ENCODE assay signal across 8 cellular contexts in the genomic region with DNA sequence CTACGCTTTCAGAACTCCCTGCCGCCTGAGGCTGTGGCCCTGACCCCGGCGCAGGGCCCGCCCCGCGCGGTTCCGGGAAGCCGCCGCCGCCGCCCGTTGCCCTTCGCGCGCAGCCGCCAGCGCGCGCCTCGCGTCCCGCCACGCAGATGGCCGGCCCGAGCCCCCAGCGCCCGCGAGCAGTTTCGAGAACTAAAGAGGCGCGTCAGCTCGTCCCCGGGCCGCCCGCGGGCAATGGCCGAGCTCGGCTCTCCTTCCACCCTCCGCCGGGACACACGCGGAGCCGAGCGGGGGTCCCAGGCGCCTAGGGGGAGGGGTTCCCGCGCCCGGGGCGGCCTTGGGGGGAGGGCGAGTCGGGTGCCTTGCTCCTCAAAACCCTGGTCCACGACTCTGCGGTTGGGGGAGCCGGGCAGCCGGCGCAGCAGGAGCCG. TPM values are rescaled to one million over a fixed set of nuclear protein-coding genes. Genes with fewer than 3 reads are reported as not detected.
A peak's percentile ranks its signal among the peaks of the same experiment; 100 is the strongest.
DNase-seq lines count a peak whose midpoint lies in the region; ATAC-seq, FAIRE-seq and TF ChIP-seq lines count a peak whose summit lies in the region.

No MANE protein-coding gene starts in this region.

- H3K79me2 ChIP-seq in H9 (ENCODE audit: insufficient read depth, low read length): peaks cover 50% of the 10 kb centered on the region

- DNase-seq in CD4-positive, alpha-beta memory T cell: peak; percentile 50 to 69 (median 61)
- DNase-seq in H9 (no peak), NOMO-1 treated with DMSO at 0.1 percent for 48 hours (lab: John Stamatoyannopoulos, UW; ENCODE audit: unreplicated experiment) (peak; percentile 29), activated gamma-delta T cell (lab: John Stamatoyannopoulos, UW) (peak; percentile 46), urothelium cell line (ENCODE audit: low spot score) (peak; percentile 76), NCI-H524 treated with DMSO at 0.1 percent for 48 hours (lab: John Stamatoyannopoulos, UW) (no peak)

- peak overlapping the region; percentile 93 to 100 (median 99) for H3K27ac Mint-ChIP-seq in CD4-positive, alpha-beta memory T cell
- peak overlapping the region; percentile 91 to 99 (median 99) for H3K27ac Mint-ChIP-seq in H9

- no peak overlapping the region for H3T11ph ChIP-seq in H9 (ENCODE audit: low read length)

- H3K27ac ChIP-seq in CD4-positive, alpha-beta memory T cell (ENCODE audit: low read depth, low read length): peak overlapping the region; percentile 100
- H3K27ac ChIP-seq in H9 (ENCODE audit: insufficient read length, low read depth, low read length) (no peak overlapping the region), gastroesophageal sphincter (peak overlapping the region; percentile 89 to 99 (median 99))

- CTCF ChIA-PET in CD4-positive, alpha-beta memory T cell (lab: Charles Lee; ENCODE audit: partially characterized antibody): interaction anchor here (0.8 to 1.6 kb wide), 7 partner anchors 9 to 55 kb away, joined by 4 to 6 read pairs (median 5); partner anchors contain the start of gene ZNF487

- no peak overlapping the region for H2AFZ ChIP-seq in H9 (ENCODE audit: low read length)
- peak overlapping the region; percentile 87 for H2AFZ ChIP-seq in neuron (ENCODE audit: low read depth, low read length)

- FAIRE-seq in urothelium cell line (lab: Jason Lieb, UNC): no peak

- H2BK15ac ChIP-seq in H9 (ENCODE audit: low read depth, low read length): no peak overlapping the region

- H3K79me1 ChIP-seq in H9 (ENCODE audit: insufficient read depth, low read depth, low read length, poor library complexity, severe bottlenecking): no peaks in the 10 kb centered on the region

- H3K14ac ChIP-seq in H9 (ENCODE audit: insufficient read depth, low read length): peak overlapping the region; percentile 69; the same call in 1 of the 2 replicates

- no peak overlapping the region for H2BK5ac ChIP-seq in H9 (ENCODE audit: insufficient read length, low read length)

- H3K4me1 ChIP-seq in CD4-positive, alpha-beta memory T cell (ENCODE audit: insufficient read depth, low read length): peaks cover 45% of the 10 kb centered on the region
- H3K4me1 ChIP-seq in H9 (ENCODE audit: insufficient read depth, low read length) (peaks cover 2% of the 10 kb centered on the region; the same call in 1 of the 2 replicates), gastroesophageal sphincter (peaks cover 7 to 56% (median 30%) of the 10 kb centered on the region in 3 donors), neuron (ENCODE audit: insufficient read depth, low read length) (peaks cover 7% of the 10 kb centered on the region)

- peak overlapping the region; percentile 63 for H3K9ac ChIP-seq in H9 (ENCODE audit: extremely low read depth, insufficient read length, low read length)

- no peak overlapping the region for H2AK5ac ChIP-seq in H9 (ENCODE audit: insufficient read length, low read length)

- H3K23ac ChIP-seq in H9 (ENCODE audit: insufficient read length, low read depth, low read length): no peak overlapping the region

- H3K23me2 ChIP-seq in H9 (ENCODE audit: insufficient read length, low read depth, low read length, poor library complexity, severe bottlenecking): peaks cover 4% of the 10 kb centered on the region

- H3K4ac ChIP-seq in H9 (ENCODE audit: low read depth, low read length): no peak overlapping the region; the same call in 1 of the 2 replicates

- H3K36me3 Mint-ChIP-seq in CD4-positive, alpha-beta memory T cell: peaks cover 12 to 37% of the 10 kb centered on the region in 2 donors
- peaks cover 4 to 28% (median 7%) of the 10 kb centered on the region in 3 experiments; a peak in 4 of 7 replicates for H3K36me3 Mint-ChIP-seq in H9 (ENCODE audit: insufficient read depth in 1 of 3, low read depth in 3 of 3)

- H4K20me1 ChIP-seq in H9 (ENCODE audit: control insufficient read depth, insufficient read depth, insufficient read length): no peaks in the 10 kb centered on the region

- H3K18ac ChIP-seq in H9 (ENCODE audit: insufficient read length, low read depth, low read length): peak overlapping the region; percentile 78

- TF ChIP-seq POLR2A in gastroesophageal sphincter (IDR thresholded peaks at IDR 0.05): peak in 1 of 2 donors; percentile 51

- no peak overlapping the region for H2BK20ac ChIP-seq in H9 (ENCODE audit: low read depth, low read length, poor library complexity, severe bottlenecking)

- peak overlapping the region; percentile 94 to 100 (median 98) for H3K4me3 Mint-ChIP-seq in CD4-positive, alpha-beta memory T cell
- peak overlapping the region; percentile 98 to 99 for H3K4me3 Mint-ChIP-seq in H9

- H3K27me3 Mint-ChIP-seq in CD4-positive, alpha-beta memory T cell: no peaks in the 10 kb centered on the region
- H3K27me3 Mint-ChIP-seq in H9 (ENCODE audit: low read depth): peaks cover 1% of the 10 kb centered on the region; the same call in 1 of the 2 replicates

- no peak overlapping the region for H4K5ac ChIP-seq in H9 (ENCODE audit: insufficient read length, low read depth, low read length)

- no peak overlapping the region for H3K56ac ChIP-seq in H9 (ENCODE audit: insufficient read length, low read depth, low read length)

- peak overlapping the region; percentile 83 to 85 for H3K4me3 ChIP-seq in CD4-positive, alpha-beta memory T cell (ENCODE audit: low read length in 2 of 2)
- H3K4me3 ChIP-seq in gastroesophageal sphincter: peak overlapping the region; percentile 67 to 75
- H3K4me3 ChIP-seq in neuron (ENCODE audit: low read length): peak overlapping the region; percentile 96

- H3K27me3 ChIP-seq in CD4-positive, alpha-beta memory T cell (ENCODE audit: insufficient read depth, low read length): no peaks in the 10 kb centered on the region
- H3K27me3 ChIP-seq in H9 (ENCODE audit: insufficient read depth, low read length) (no peaks in the 10 kb centered on the region), gastroesophageal sphincter (no peaks in the 10 kb centered on the region), neuron (ENCODE audit: insufficient read depth, low read length) (no peaks in the 10 kb centered on the region)

- POLR2A ChIA-PET in CD4-positive, alpha-beta memory T cell (lab: Charles Lee; ENCODE audit: partially characterized antibody): interaction anchor here (0.8 to 11.9 kb wide), 12 partner anchors 12 to 269 kb away, joined by 3 to 250 read pairs (median 5); partner anchors contain the start of genes CSGALNACT2, RASGEF1A and ZNF487

- intact Hi-C loops in CD4-positive, alpha-beta memory T cell (cut with micrococcal nuclease): loop anchor here (1.0 to 5.0 kb wide), 5 partner anchors 10 to 770 kb away; partner anchors contain the start of genes CSGALNACT2, ZNF239 and ZNF33B

- H3K9me3 Mint-ChIP-seq in CD4-positive, alpha-beta memory T cell: peaks cover 0 to 2% (median 0%) of the 10 kb centered on the region in 8 donors
- peaks cover 2 to 3% of the 10 kb centered on the region in 2 experiments; a peak in 2 of 5 replicates for H3K9me3 Mint-ChIP-seq in H9

- H3K36me3 ChIP-seq in CD4-positive, alpha-beta memory T cell (ENCODE audit: insufficient read depth, low read length): no peaks in the 10 kb centered on the region
- H3K36me3 ChIP-seq in gastroesophageal sphincter (peaks cover 0 to 9% of the 10 kb centered on the region in 2 donors), neuron (ENCODE audit: insufficient read depth, low read length) (peaks cover 4% of the 10 kb centered on the region)

- ATAC-seq in gastroesophageal sphincter: peak; percentile 23

- no peak overlapping the region for H2BK120ac ChIP-seq in H9 (ENCODE audit: low read depth, low read length, poor library complexity, severe bottlenecking)

- H4K8ac ChIP-seq in H9 (replicated peaks; ENCODE audit: insufficient read length, low read depth, low read length): no peak overlapping the region

- no peak for TF ChIP-seq EP300 in gastroesophageal sphincter (IDR thresholded peaks at IDR 0.05)

- H3K4me1 Mint-ChIP-seq in CD4-positive, alpha-beta memory T cell: peaks cover 22 to 59% (median 33%) of the 10 kb centered on the region in 4 donors
- peaks cover 34 to 47% of the 10 kb centered on the region in 2 experiments for H3K4me1 Mint-ChIP-seq in H9

- H2BK12ac ChIP-seq in H9 (ENCODE audit: insufficient read length, low read depth, low read length): no peak overlapping the region

- WGBS in H9 (ENCODE audit: extremely low coverage, insufficient read length, low lambda C conversion rate): no CpG with 5 or more reads among the region's 59 CpGs
- WGBS in gastroesophageal sphincter (ENCODE audit: low coverage in 1 of 2), 2 donors: 0% methylated on average over 1 to 9 of the region's 59 CpGs

- H3K4me2 ChIP-seq in H9 (ENCODE audit: insufficient read depth, insufficient read length, low read length): peak overlapping the region; percentile 64

- H4K91ac ChIP-seq in H9 (ENCODE audit: insufficient read length, low read depth, low read length): no peak overlapping the region

- H3K9me3 ChIP-seq in CD4-positive, alpha-beta memory T cell (ENCODE audit: control insufficient read depth in 1 of 2, low read length in 2 of 2): no peaks in the 10 kb centered on the region
- H3K9me3 ChIP-seq in H9 (ENCODE audit: control insufficient read depth, low read depth, low read length): no peaks in the 10 kb centered on the region
- no peaks in the 10 kb centered on the region for H3K9me3 ChIP-seq in gastroesophageal sphincter
- H3K9me3 ChIP-seq in neuron (ENCODE audit: low read length): peaks cover 4% of the 10 kb centered on the region

- no peak for TF ChIP-seq CTCF in H9 (conservative IDR thresholded peaks at IDR 0.05)
- TF ChIP-seq CTCF in gastroesophageal sphincter (IDR thresholded peaks at IDR 0.05): no peak

RNA-seq across cellular contexts. Expression of gene HNRNPF, which starts 1.8 kb away (rescaled TPM):
- 100 to 1,000 TPM; 204 to 206 TPM for total RNA-seq in CD4-positive, alpha-beta memory T cell
- 100 to 1,000 TPM; 242 to 296 TPM for polyA plus RNA-seq in CD4-positive, alpha-beta memory T cell
- 411 and 420 TPM in 2 replicates for total RNA-seq in H9 (2021)
- 100 to 1,000 TPM; 138 to 215 (median 180) TPM for total RNA-seq in gastroesophageal sphincter

RNA-seq across cellular contexts. Expression of gene ZNF487, which starts 29.7 kb away (rescaled TPM):
- 1 to 10 TPM; 3.1 to 5.6 TPM for total RNA-seq in CD4-positive, alpha-beta memory T cell
- polyA plus RNA-seq in CD4-positive, alpha-beta memory T cell: 1 to 10 TPM; 4.8 to 7.7 TPM
- total RNA-seq in H9 (2021): 1.3 and 1.4 TPM in 2 replicates
- total RNA-seq in gastroesophageal sphincter: 10 to 100 TPM in 3 of 4 donors, 1 to 10 TPM in 1; 5.1 to 22.4 (median 14.0) TPM

RNA-seq across cellular contexts. Expression of gene FXYD4, which starts 35.7 kb away (rescaled TPM):
- not detected for total RNA-seq in CD4-positive, alpha-beta memory T cell
- polyA plus RNA-seq in CD4-positive, alpha-beta memory T cell: not detected
- total RNA-seq in H9 (2021) (not detected in 2 replicates), gastroesophageal sphincter (not detected)

Comparison
In these comparisons a context has a peak if more than half of its experiments do, and no peak if none do; other contexts are left out.
1. DNase-seq: peak in CD4-positive, alpha-beta memory T cell (5 of 5), NOMO-1 treated with DMSO at 0.1 percent for 48 hours (single experiment), activated gamma-delta T cell (single experiment) and urothelium cell line (single experiment); none in H9 (single experiment) and NCI-H524 treated with DMSO at 0.1 percent for 48 hours (single experiment).
2. Peak in every context shown above with its lines, with median percentiles within 50 percentile points of each other: H3K4me3 ChIP-seq.